23 cellular contexts compared by ENCODE assay signal in the genomic region with DNA sequence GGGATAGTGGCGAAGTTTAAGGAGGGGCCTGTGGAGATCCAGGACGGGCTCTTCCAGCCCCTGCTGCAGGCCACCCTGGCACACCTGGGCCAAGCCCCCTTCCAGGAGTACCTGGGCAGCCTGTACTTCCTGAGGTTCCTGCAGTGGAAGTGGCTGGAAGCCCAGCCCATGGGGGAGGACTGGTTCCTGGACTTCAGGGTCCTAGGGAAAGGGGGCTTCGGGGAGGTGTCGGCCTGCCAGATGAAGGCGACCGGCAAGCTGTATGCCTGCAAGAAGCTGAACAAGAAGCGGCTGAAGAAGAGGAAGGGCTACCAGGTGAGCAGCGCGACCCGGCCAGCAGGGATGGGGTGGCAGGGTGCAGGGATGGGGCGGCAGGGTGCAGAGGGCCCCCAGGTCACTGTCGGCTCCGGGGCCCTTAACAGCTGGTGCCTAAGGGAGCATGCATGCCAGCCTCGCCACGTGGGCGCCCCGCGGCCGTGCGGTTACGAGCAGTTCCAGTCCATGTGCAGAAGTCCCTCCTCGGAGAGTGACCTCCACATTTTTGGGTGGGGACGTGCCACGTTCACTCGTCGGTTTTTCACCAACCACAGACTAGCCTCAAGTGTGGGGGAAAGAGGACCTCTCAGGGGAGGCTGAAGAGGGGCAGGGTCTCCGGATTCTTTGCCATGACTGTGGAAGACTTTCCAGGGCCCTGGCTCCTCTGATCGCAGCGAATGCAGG. TPM values are rescaled to one million over a fixed set of nuclear protein-coding genes. Genes with fewer than 3 reads are reported as not detected.
DNase-seq lines count a peak whose midpoint lies in the region; ATAC-seq and TF ChIP-seq lines count a peak whose summit lies in the region.
"Had no signal": no experiment of that assay in that cellular context is flagged by ENCODE, and none has a peak within 500 bp of the region (broad histone marks: within the 10 kb centered on the region; RNA-seq: fewer than 3 reads in every experiment).

No MANE protein-coding gene starts in this region.

- POLR2A ChIA-PET in activated B cell treated with CpG ODN at 0.5 μM for 24 hours (lab: Charles Lee) = no interaction called here

- TF ChIP-seq CTCF in activated B cell treated with CpG ODN at 0.5 μM for 24 hours (IDR thresholded peaks at IDR 0.05) (no peak), mucosa of descending colon (IDR thresholded peaks at IDR 0.05) (no peak), upper lobe of right lung (IDR thresholded peaks at IDR 0.05) (no peak), progenitor cell of endocrine pancreas (IDR thresholded peaks at IDR 0.05; ENCODE audit: unreplicated experiment) (no peak)

- CTCF ChIA-PET in activated B cell treated with CpG ODN at 0.5 μM for 24 hours (lab: Charles Lee) = no interaction called here

- H3K4me1 Mint-ChIP-seq in activated B cell treated with CpG ODN at 0.5 μM for 24 hours = no peaks in the 10 kb centered on the region
- peaks cover 12% of the 10 kb centered on the region for H3K4me1 Mint-ChIP-seq in progenitor cell of endocrine pancreas (ENCODE audit: low read depth)

- H3K27ac ChIP-seq in upper lobe of right lung = no peak overlapping the region
- H3K27ac ChIP-seq: adrenal gland, breast epithelium, C4-2B, skin epidermis had no signal

- H3K4me1 ChIP-seq in mucosa of descending colon (ENCODE audit: low read depth) = no peaks in the 10 kb centered on the region
- no peaks in the 10 kb centered on the region for H3K4me1 ChIP-seq in upper lobe of right lung
- H3K4me1 ChIP-seq: adrenal gland, breast epithelium had no signal

- DNase-seq in Right ventricle myocardium superior = peak; percentile 40
- no peak for DNase-seq in left cardiac atrium
- DNase-seq in activated B cell treated with CpG ODN at 0.5 μM for 24 hours = peak; percentile 11
- peak in 2 of 3 donors; percentile 24 to 39 for DNase-seq in mucosa of descending colon
- DNase-seq in upper lobe of right lung = peak; percentile 49
- no peak for DNase-seq in SHP77 treated with DMSO at 0.1 percent for 48 hours (lab: John Stamatoyannopoulos, UW)
- DNase-seq in progenitor cell of endocrine pancreas (ENCODE audit: low spot score, unreplicated experiment) = no peak
- DNase-seq: activated CD8-positive, alpha-beta memory T cell treated with anti-CD3 and anti-CD28 coated beads, Interleukin-2, amount 10 ng/mL, durations not matched to agents 7 days and 5 days; cortex of kidney; Kasumi-1; NCI-H1694 treated with DMSO at 0.1 percent for 48 hours; stimulated activated CD4-positive, alpha-beta T cell treated with anti-CD3 and anti-CD28 coated beads, Interleukin-2, amount 100 ng/mL, for 24 hours; stimulated activated naive CD4-positive, alpha-beta T cell; SW 1271; trophoblast cell had no signal

- H3K4me3 ChIP-seq in mucosa of descending colon = no peak overlapping the region
- H3K4me3 ChIP-seq in upper lobe of right lung = no peak overlapping the region
- H3K4me3 ChIP-seq: adrenal gland, breast epithelium, GM23338, skin epidermis had no signal

- no peaks in the 10 kb centered on the region for H3K27me3 ChIP-seq in upper lobe of right lung
- H3K27me3 ChIP-seq: adrenal gland, breast epithelium had no signal

- no peaks in the 10 kb centered on the region for H3K36me3 Mint-ChIP-seq in activated B cell treated with CpG ODN at 0.5 μM for 24 hours (ENCODE audit: low read depth)
- no peaks in the 10 kb centered on the region for H3K36me3 Mint-ChIP-seq in progenitor cell of endocrine pancreas (ENCODE audit: insufficient read depth)
- H3K36me3 Mint-ChIP-seq: naive thymus-derived CD8-positive, alpha-beta T cell had no signal

- intact Hi-C loops in Right ventricle myocardium superior (cut with DNase I) = no loop called here
- intact Hi-C loops in left cardiac atrium (cut with DNase I) = no loop called here
- intact Hi-C loops in activated B cell treated with CpG ODN at 0.5 μM for 24 hours (cut with micrococcal nuclease) = no loop called here
- intact Hi-C loops in mucosa of descending colon (cut with DNase I, micrococcal nuclease) = no loop called here
- intact Hi-C loops in upper lobe of right lung (cut with DNase I) = no loop called here

- H3K9me3 Mint-ChIP-seq in activated B cell treated with CpG ODN at 0.5 μM for 24 hours (no peaks in the 10 kb centered on the region), progenitor cell of endocrine pancreas (ENCODE audit: low read depth) (no peaks in the 10 kb centered on the region)

- H3K27me3 Mint-ChIP-seq in activated B cell treated with CpG ODN at 0.5 μM for 24 hours (no peaks in the 10 kb centered on the region), progenitor cell of endocrine pancreas (peaks cover 9% of the 10 kb centered on the region)

- H3K36me3 ChIP-seq in mucosa of descending colon (ENCODE audit: low read depth) (no peaks in the 10 kb centered on the region), upper lobe of right lung (no peaks in the 10 kb centered on the region)
- H3K36me3 ChIP-seq: adrenal gland, breast epithelium had no signal

- ATAC-seq in Right ventricle myocardium superior (ENCODE audit: poor library complexity) (no peak), left cardiac atrium (no peak), activated B cell treated with CpG ODN at 0.5 μM for 24 hours (ENCODE audit: low read depth) (no peak), mucosa of descending colon (no peak), upper lobe of right lung (no peak)
- ATAC-seq: activated CD8-positive, alpha-beta memory T cell treated with anti-CD3 and anti-CD28 coated beads, Interleukin-2, amount 10 ng/mL, durations not matched to agents 7 days and 5 days; naive thymus-derived CD8-positive, alpha-beta T cell had no signal

- H3K4me3 Mint-ChIP-seq in activated B cell treated with CpG ODN at 0.5 μM for 24 hours (no peak overlapping the region), progenitor cell of endocrine pancreas (ENCODE audit: low read depth) (no peak overlapping the region)
- H3K4me3 Mint-ChIP-seq: activated CD8-positive, alpha-beta memory T cell treated with anti-CD3 and anti-CD28 coated beads, Interleukin-2, amount 10 ng/mL, durations not matched to agents 7 days and 5 days; GM23338; naive thymus-derived CD8-positive, alpha-beta T cell had no signal

- H3K27ac Mint-ChIP-seq in activated B cell treated with CpG ODN at 0.5 μM for 24 hours = no peak overlapping the region
- no peak overlapping the region for H3K27ac Mint-ChIP-seq in progenitor cell of endocrine pancreas
- H3K27ac Mint-ChIP-seq: activated CD8-positive, alpha-beta memory T cell treated with anti-CD3 and anti-CD28 coated beads, Interleukin-2, amount 10 ng/mL, durations not matched to agents 7 days and 5 days; GM23338 had no signal

- H3K9me3 ChIP-seq in mucosa of descending colon (no peaks in the 10 kb centered on the region), upper lobe of right lung (no peaks in the 10 kb centered on the region)
- H3K9me3 ChIP-seq: adrenal gland, breast epithelium had no signal

RNA-seq across cellular contexts. Expression of a gene that starts 0.9 kb away (rescaled TPM):
- total RNA-seq in Right ventricle myocardium superior (0.13 TPM), left cardiac atrium (under 1 TPM; 0.13 to 0.44 TPM), activated B cell treated with CpG ODN at 0.5 μM for 24 hours (0.07 and 0.44 TPM in 2 replicates), mucosa of descending colon (under 1 TPM; 0.09 to 0.19 (median 0.09) TPM), upper lobe of right lung (0.09 TPM), progenitor cell of endocrine pancreas (0.73 and 1.1 TPM in 2 replicates)
- total RNA-seq: activated CD8-positive, alpha-beta memory T cell treated with anti-CD3 and anti-CD28 coated beads, Interleukin-2, amount 10 ng/mL, durations not matched to agents 7 days and 5 days; breast epithelium; GM23338; kidney epithelial cell; naive thymus-derived CD8-positive, alpha-beta T cell had no signal

RNA-seq across cellular contexts. Expression of a gene that starts 9.9 kb away (rescaled TPM):
- total RNA-seq in Right ventricle myocardium superior (not detected), left cardiac atrium (not detected), activated B cell treated with CpG ODN at 0.5 μM for 24 hours (not detected in 2 replicates), mucosa of descending colon (under 1 TPM in 1 of 3 donors, not detected in 2; 0.19 TPM), upper lobe of right lung (not detected), progenitor cell of endocrine pancreas (not detected in 2 replicates)
- total RNA-seq: activated CD8-positive, alpha-beta memory T cell treated with anti-CD3 and anti-CD28 coated beads, Interleukin-2, amount 10 ng/mL, durations not matched to agents 7 days and 5 days; adrenal gland; breast epithelium; fibroblast of lung; GM23338; kidney epithelial cell; naive thymus-derived CD8-positive, alpha-beta T cell had no signal

Comparison
In these comparisons a context has a peak if more than half of its experiments do, and no peak if none do; other contexts are left out.
1. DNase-seq: peak in Right ventricle myocardium superior (single experiment), activated B cell treated with CpG ODN at 0.5 μM for 24 hours (single experiment), mucosa of descending colon (2 of 3) and upper lobe of right lung (single experiment); none in left cardiac atrium (single experiment), SHP77 treated with DMSO at 0.1 percent for 48 hours (single experiment) and progenitor cell of endocrine pancreas (single experiment).